ENCODE assay signal across 11 cellular contexts in genomic region chr15:88852476-88852875, GRCh38. TPM values are rescaled to one million over a fixed set of nuclear protein-coding genes. Genes with fewer than 3 reads are reported as not detected.
"Had no signal": no experiment of that assay in that cellular context is flagged by ENCODE, and none has a peak within 500 bp of the region (broad histone marks: within the 10 kb centered on the region; RNA-seq: fewer than 3 reads in every experiment).

No MANE protein-coding gene starts in this region.

- H2AFZ ChIP-seq: GM23248, GM23338 had no signal

- H3K4me3 ChIP-seq: GM23248, GM23338, HAP-1 had no signal

- H3K4me1 ChIP-seq: HAP-1 had no signal

- FAIRE-seq: H1, H54 had no signal

- ATAC-seq: GM23338, HCT116 had no signal

- H3K4me2 ChIP-seq: GM23338 had no signal

- H3K27ac ChIP-seq: GM23248 had no signal

- H3K4me1 Mint-ChIP-seq: GM23338, H9 had no signal

- H3K36me3 ChIP-seq: HAP-1 had no signal

- H3K4me3 Mint-ChIP-seq: GM23338, H9, HFFc6 had no signal

- H3K9ac ChIP-seq: GM23248 had no signal

- DNase-seq: GM23248, GOT3, H7, H9, HCEC 1CT, HFFc6 had no signal

- H3K27ac Mint-ChIP-seq: GM23338, HFFc6 had no signal

RNA-seq across cellular contexts. Expression of gene ACAN, which starts 49.2 kb away (rescaled TPM):
- total RNA-seq: GM23248 had no signal
- polyA plus RNA-seq: GM23248 had no signal
